8 cellular contexts compared by ENCODE assay signal in the genomic region with DNA sequence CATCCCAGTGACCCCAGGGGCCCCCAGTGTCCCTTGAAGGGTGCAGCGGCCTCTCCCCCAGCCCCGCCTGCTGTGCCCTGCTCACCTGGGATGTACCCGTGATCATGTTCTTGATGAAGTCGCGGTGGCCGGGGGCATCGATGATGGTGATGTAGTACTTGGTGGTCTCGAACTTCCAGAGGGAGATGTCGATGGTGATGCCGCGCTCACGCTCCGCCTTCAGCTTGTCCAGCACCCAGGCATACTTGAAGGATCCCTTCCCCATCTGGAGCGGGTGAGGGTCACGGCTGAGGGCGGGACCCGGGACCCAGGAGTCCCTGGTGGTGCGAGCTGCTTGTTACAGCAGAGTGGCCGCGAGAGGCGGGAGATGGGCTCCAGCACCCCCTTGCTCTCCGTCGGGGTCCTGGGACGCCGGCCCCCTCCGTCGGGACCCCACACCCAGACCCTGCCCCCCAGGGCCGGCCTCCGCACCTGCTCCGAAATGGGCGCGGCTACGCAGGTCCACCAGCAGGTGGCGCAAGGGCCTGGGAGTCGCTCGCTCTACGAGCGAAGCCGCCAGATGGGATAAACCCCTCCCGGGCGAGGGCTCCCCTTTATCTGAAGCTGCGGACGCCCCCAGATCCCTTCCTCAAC.
A peak's percentile ranks its signal among the peaks of the same experiment; 100 is the strongest.
DNase-seq lines count a peak whose midpoint lies in the region; ATAC-seq and TF ChIP-seq lines count a peak whose summit lies in the region.

No MANE protein-coding gene starts in this region.

- DNase-seq in GM06990 (ENCODE audit: extremely low read depth, insufficient read length) (no peak), NCI-H1105 treated with DMSO at 0.1 percent for 48 hours (lab: John Stamatoyannopoulos, UW) (peak; percentile 31), midbrain (lab: John Stamatoyannopoulos, UW) (peak; percentile 61), NCI-H187 treated with DMSO at 0.1 percent for 48 hours (lab: John Stamatoyannopoulos, UW) (no peak)
- DNase-seq in activated CD8-positive, alpha-beta memory T cell treated with anti-CD3 and anti-CD28 coated beads for 24 hours, result peak; percentile 91
- peak; percentile 74 for DNase-seq in effector CD8-positive, alpha-beta T cell (lab: John Stamatoyannopoulos, UW)
- DNase-seq in stimulated activated CD8-positive, alpha-beta memory T cell treated with anti-CD3 and anti-CD28 coated beads, Interleukin-4, amount 100 ng/mL, for 4 hours (ENCODE audit: low read depth in 2 of 2, low spot score in 1 of 2), result peak; percentile 40 to 52

- no peak for ATAC-seq in HG02623 (IDR thresholded peaks at IDR 0.05; ENCODE audit: unreplicated experiment)

- no peaks in the 10 kb centered on the region for H3K36me3 ChIP-seq in GM06990 (ENCODE audit: control insufficient read depth, insufficient read depth, low read length)

- H3K27me3 ChIP-seq in GM06990 (replicated peaks; ENCODE audit: control insufficient read depth, insufficient read depth, low read length), result no peaks in the 10 kb centered on the region; the same call in 1 of the 2 replicates

- TF ChIP-seq CTCF in GM06990 (IDR thresholded peaks at IDR 0.05; ENCODE audit: insufficient read depth, low read length, poor library complexity, severe bottlenecking), result peak; percentile 96

- peak overlapping the region; percentile 44 for H3K4me3 ChIP-seq in GM06990 (replicated peaks; ENCODE audit: low read depth, low read length)

Comparison
In these comparisons a context has a peak if more than half of its experiments do, and no peak if none do; other contexts are left out.
1. DNase-seq: peak in NCI-H1105 treated with DMSO at 0.1 percent for 48 hours (single experiment), activated CD8-positive, alpha-beta memory T cell treated with anti-CD3 and anti-CD28 coated beads for 24 hours (single experiment), effector CD8-positive, alpha-beta T cell (single experiment), midbrain (single experiment) and stimulated activated CD8-positive, alpha-beta memory T cell treated with anti-CD3 and anti-CD28 coated beads, Interleukin-4, amount 100 ng/mL, for 4 hours (2 of 2); none in GM06990 (single experiment) and NCI-H187 treated with DMSO at 0.1 percent for 48 hours (single experiment).